ENCODE assay signal across 15 cellular contexts in the genomic region with DNA sequence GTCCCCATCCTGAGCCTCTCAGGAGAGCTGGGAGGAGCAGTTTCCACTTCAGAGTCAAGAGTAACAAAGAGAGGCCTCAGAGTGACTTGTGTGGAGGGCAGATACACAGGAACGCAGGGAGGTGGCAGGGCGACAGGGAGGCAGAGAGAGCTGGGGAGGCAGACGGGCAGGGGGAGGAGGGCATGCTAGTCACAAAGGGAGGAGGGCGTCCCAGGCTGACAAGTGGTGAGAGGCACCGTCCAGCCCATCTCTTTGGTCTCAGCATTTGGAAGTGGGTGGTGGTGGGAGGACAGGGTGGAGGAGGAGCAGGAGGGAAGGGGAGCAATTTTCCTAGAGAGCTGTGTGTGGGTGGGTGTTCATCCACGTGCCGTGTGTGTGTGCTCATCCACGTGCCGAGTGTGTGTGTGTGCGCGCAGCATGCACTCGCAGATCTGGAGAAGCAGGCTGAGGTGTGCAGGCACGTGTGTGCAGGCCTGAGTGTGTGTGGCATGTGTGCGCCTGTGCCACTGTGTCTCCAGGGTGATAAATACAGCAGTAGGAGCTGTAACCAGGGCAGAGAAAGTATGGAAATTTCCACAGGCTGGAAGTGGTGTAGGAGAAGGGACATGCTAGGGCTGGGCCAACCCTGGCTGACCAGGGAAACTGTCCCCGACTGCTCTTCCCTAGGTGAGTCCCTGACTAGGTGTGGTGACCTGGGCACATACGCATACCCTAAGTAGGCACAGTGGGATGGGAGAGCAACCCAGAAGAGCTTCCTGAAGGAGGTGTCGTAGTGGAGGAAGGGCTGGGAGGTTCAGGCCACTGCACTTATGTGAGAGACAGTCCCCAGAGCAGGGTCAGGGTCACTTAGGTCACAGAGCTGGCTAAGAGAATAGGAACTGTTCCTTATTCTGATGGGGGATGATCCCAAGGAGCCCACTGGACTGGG. TPM values are rescaled to one million over a fixed set of nuclear protein-coding genes. Genes with fewer than 3 reads are reported as not detected.
DNase-seq lines count a peak whose midpoint lies in the region; ATAC-seq and TF ChIP-seq lines count a peak whose summit lies in the region.
"Had no signal": no experiment of that assay in that cellular context is flagged by ENCODE, and none has a peak within 500 bp of the region (broad histone marks: within the 10 kb centered on the region; RNA-seq: fewer than 3 reads in every experiment).

No MANE protein-coding gene starts in this region.

- POLR2A ChIA-PET in CD8-positive, alpha-beta T cell (lab: Charles Lee): interaction anchor here (0.7 to 1.3 kb wide), 2 partner anchors 13 to 79 kb away, joined by 3 read pairs; no protein-coding TSS in a partner anchor
- POLR2A ChIA-PET in IMR-90 (lab: Charles Lee; ENCODE audit: unreplicated experiment): no interaction called here

- no peak for ATAC-seq in CD8-positive, alpha-beta T cell
- ATAC-seq in IMR-90 (ENCODE audit: low read depth) (no peak), GM19023 (IDR thresholded peaks at IDR 0.05; ENCODE audit: unreplicated experiment) (no peak)
- ATAC-seq: stimulated activated memory B cell treated with anti-CD40 and anti-IgM and Interleukin-4, amounts not matched to agents 10 μg/mL and 1 μg/mL and 100 μg/mL, for 72 hours had no signal

- intact Hi-C loops in CD8-positive, alpha-beta T cell (cut with DNase I, micrococcal nuclease): no loop called here
- intact Hi-C loops in IMR-90 (cut with micrococcal nuclease) (no loop called here), dorsolateral prefrontal cortex (cut with DNase I) (loop anchor here (2.0 to 5.0 kb wide), 6 partner anchors 34 to 209 kb away; no protein-coding TSS in a partner anchor)

- no peak overlapping the region for H2AK9ac ChIP-seq in IMR-90 (replicated peaks; ENCODE audit: low read depth, low read length, poor library complexity)

- no peak overlapping the region for H2AFZ ChIP-seq in IMR-90 (replicated peaks; ENCODE audit: low read length, poor library complexity)

- H3K23ac ChIP-seq in IMR-90 (ENCODE audit: low read depth, low read length): no peak overlapping the region

- no peaks in the 10 kb centered on the region for H3K9me1 ChIP-seq in IMR-90 (ENCODE audit: insufficient read depth, low read length)

- no peak overlapping the region for H3K4me3 ChIP-seq in CD8-positive, alpha-beta T cell (ENCODE audit: low read depth, low read length)
- H3K4me3 ChIP-seq in IMR-90 (ENCODE audit: insufficient read depth, low read depth, low read length) (no peak overlapping the region), dorsolateral prefrontal cortex (no peak overlapping the region)
- H3K4me3 ChIP-seq: BLaER1 treated with 17β-estradiol and CSF1 and Interleukin-3, amounts not matched to agents 10 nM and 100 nM; prostate gland; SJCRH30 had no signal

- no peak overlapping the region for H2BK5ac ChIP-seq in IMR-90 (ENCODE audit: low read depth, low read length, poor library complexity, severe bottlenecking)

- BruUV-seq in IMR-90 (replicated peaks; lab: Mats Ljungman, UMichigan): no TSS peak

- no peak overlapping the region for H3K4me2 ChIP-seq in IMR-90 (ENCODE audit: low read depth, low read length)
- H3K4me2 ChIP-seq: BLaER1 treated with 17β-estradiol and CSF1 and Interleukin-3, amounts not matched to agents 10 nM and 100 nM had no signal

- H4K91ac ChIP-seq in IMR-90 (ENCODE audit: insufficient read depth, low read depth, low read length): no peak overlapping the region

- H3K27ac Mint-ChIP-seq in CD8-positive, alpha-beta T cell: peak overlapping the region; percentile 27
- H3K27ac Mint-ChIP-seq in nephron progenitor cell: peak overlapping the region; percentile 71
- H3K27ac Mint-ChIP-seq: stimulated activated memory B cell treated with anti-CD40 and anti-IgM and Interleukin-4, amounts not matched to agents 10 μg/mL and 1 μg/mL and 100 μg/mL, for 72 hours had no signal

- H4K20me1 ChIP-seq in IMR-90 (ENCODE audit: insufficient read depth, low read length): peaks cover 46% of the 10 kb centered on the region

- no peak overlapping the region for H3K18ac ChIP-seq in IMR-90 (ENCODE audit: low read depth, low read length)

- no peaks in the 10 kb centered on the region for H3K27me3 ChIP-seq in CD8-positive, alpha-beta T cell (ENCODE audit: insufficient read depth, low read length)
- H3K27me3 ChIP-seq in IMR-90 (ENCODE audit: control insufficient read depth, insufficient read depth, low read length) (peaks cover 25% of the 10 kb centered on the region), dorsolateral prefrontal cortex (peaks cover 0 to 4% (median 0%) of the 10 kb centered on the region in 45 donors)
- H3K27me3 ChIP-seq: SJCRH30 had no signal

- H3K14ac ChIP-seq in IMR-90 (replicated peaks; ENCODE audit: low read depth, low read length): no peak overlapping the region

- H3K36me3 Mint-ChIP-seq in CD8-positive, alpha-beta T cell: peaks cover 8% of the 10 kb centered on the region
- H3K36me3 Mint-ChIP-seq in nephron progenitor cell (ENCODE audit: low read depth): no peaks in the 10 kb centered on the region

- H3K27me3 Mint-ChIP-seq in CD8-positive, alpha-beta T cell (ENCODE audit: low read depth): no peaks in the 10 kb centered on the region
- peaks cover 34% of the 10 kb centered on the region for H3K27me3 Mint-ChIP-seq in nephron progenitor cell (ENCODE audit: low read depth, poor library complexity)

- DNase-seq in CD8-positive, alpha-beta T cell: peak in 1 of 7 experiments; percentile 7
- DNase-seq in IMR-90: no peak
- DNase-seq in dorsolateral prefrontal cortex: peak; percentile 12 to 91 (median 69)
- DNase-seq in nephron progenitor cell: no peak
- no peak for DNase-seq in foreskin melanocyte
- DNase-seq in H4 (ENCODE audit: low spot score): no peak
- no peak for DNase-seq in midbrain (lab: John Stamatoyannopoulos, UW)
- DNase-seq: activated CD8-positive, alpha-beta memory T cell treated with anti-CD3 and anti-CD28 coated beads, Interleukin-2, amount 50 U/mL, for 4 hours; NCI-H1105; NCI-H526 treated with DMSO at 0.1 percent for 48 hours; SJCRH30 had no signal

- H3K9me3 ChIP-seq in CD8-positive, alpha-beta T cell (ENCODE audit: low read length): no peaks in the 10 kb centered on the region
- no peaks in the 10 kb centered on the region for H3K9me3 ChIP-seq in IMR-90 (ENCODE audit: control insufficient read depth, insufficient read depth, low read length)
- H3K9me3 ChIP-seq: BLaER1 treated with 17β-estradiol and CSF1 and Interleukin-3, amounts not matched to agents 10 nM and 100 nM; prostate gland; SJCRH30 had no signal

- peaks cover 18% of the 10 kb centered on the region for H3K4me1 Mint-ChIP-seq in CD8-positive, alpha-beta T cell (ENCODE audit: low read depth)
- peaks cover 18% of the 10 kb centered on the region for H3K4me1 Mint-ChIP-seq in nephron progenitor cell

- no peak overlapping the region for H3K56ac ChIP-seq in IMR-90 (ENCODE audit: extremely low read depth, insufficient read depth, low read length)

- 52% methylated on average over 13 of the region's 17 CpGs; no CpG with 5 or more reads in 1 of the 2 experiments for WGBS in IMR-90 (ENCODE audit: extremely low coverage in 2 of 2, insufficient read length in 1 of 2), 2 experiments

- H3K79me1 ChIP-seq in IMR-90 (ENCODE audit: low read depth in 1 of 2, low read length in 2 of 2): no peaks in the 10 kb centered on the region; a peak in 1 of 4 replicates

- dilution Hi-C loops in IMR-90 (cut with HindIII; ENCODE audit: low sequenced_read_pairs, unreplicated experiment): no loop called here

- in situ Hi-C loops in IMR-90 (cut with MboI; ENCODE audit: low sequenced_read_pairs): loop anchor here (5.0 kb wide), 1 partner anchor 94 kb away; no protein-coding TSS in a partner anchor

- no peak overlapping the region for H2AK5ac ChIP-seq in IMR-90 (ENCODE audit: low read depth, low read length)

- no peak for TF ChIP-seq RAD21 in IMR-90 (IDR thresholded peaks at IDR 0.05; ENCODE audit: low read length)

- peaks cover 8% of the 10 kb centered on the region for H3K4me1 ChIP-seq in CD8-positive, alpha-beta T cell (ENCODE audit: insufficient read depth, low read length)
- peaks cover 2% of the 10 kb centered on the region; the same call in 1 of the 2 replicates for H3K4me1 ChIP-seq in IMR-90 (ENCODE audit: control insufficient read depth, insufficient read depth, low read length)
- H3K4me1 ChIP-seq: prostate gland had no signal

- no peak overlapping the region for H3K4ac ChIP-seq in IMR-90 (ENCODE audit: low read depth, low read length)

- H2BK15ac ChIP-seq in IMR-90 (ENCODE audit: low read depth, low read length): no peak overlapping the region

- CTCF ChIA-PET in CD8-positive, alpha-beta T cell (lab: Charles Lee): interaction anchor here (1.0 to 4.9 kb wide), 5 partner anchors 10 to 496 kb away, joined by 3 to 38 read pairs (median 7); no protein-coding TSS in a partner anchor
- CTCF ChIA-PET in IMR-90 (lab: Yijun Ruan, JAX): interaction anchor here (1.0 kb wide), 1 partner anchor 210 kb away, joined by 3 read pairs; no protein-coding TSS in a partner anchor

- no peak overlapping the region for H3K4me3 Mint-ChIP-seq in CD8-positive, alpha-beta T cell
- H3K4me3 Mint-ChIP-seq in nephron progenitor cell: no peak overlapping the region
- H3K4me3 Mint-ChIP-seq: stimulated activated memory B cell treated with anti-CD40 and anti-IgM and Interleukin-4, amounts not matched to agents 10 μg/mL and 1 μg/mL and 100 μg/mL, for 72 hours had no signal

- no peaks in the 10 kb centered on the region for H3K9me3 Mint-ChIP-seq in CD8-positive, alpha-beta T cell
- no peaks in the 10 kb centered on the region for H3K9me3 Mint-ChIP-seq in nephron progenitor cell
- H3K9me3 Mint-ChIP-seq: stimulated activated memory B cell treated with anti-CD40 and anti-IgM and Interleukin-4, amounts not matched to agents 10 μg/mL and 1 μg/mL and 100 μg/mL, for 72 hours had no signal

- H2BK20ac ChIP-seq in IMR-90 (ENCODE audit: low read depth, low read length): no peak overlapping the region

- no peak overlapping the region for H2BK120ac ChIP-seq in IMR-90 (ENCODE audit: low read depth, low read length)

- no peak overlapping the region for H4K5ac ChIP-seq in IMR-90 (ENCODE audit: low read depth, low read length)

- TF ChIP-seq POLR2A in IMR-90 (IDR thresholded peaks at IDR 0.05; ENCODE audit: low read depth, low read length): no peak

- H4K8ac ChIP-seq in IMR-90 (ENCODE audit: low read depth in 2 of 2, low read length in 2 of 2): no peak overlapping the region

- H3K9ac ChIP-seq in IMR-90 (ENCODE audit: low read depth, low read length): no peak overlapping the region
- H3K9ac ChIP-seq: BLaER1 treated with 17β-estradiol and CSF1 and Interleukin-3, amounts not matched to agents 10 nM and 100 nM had no signal

- peaks cover 7% of the 10 kb centered on the region for H3K36me3 ChIP-seq in CD8-positive, alpha-beta T cell (ENCODE audit: insufficient read depth, low read length)
- peaks cover 8% of the 10 kb centered on the region for H3K36me3 ChIP-seq in IMR-90 (ENCODE audit: control insufficient read depth, insufficient read depth, low read length)
- H3K36me3 ChIP-seq: prostate gland, SJCRH30 had no signal

- H3K27ac ChIP-seq in CD8-positive, alpha-beta T cell (ENCODE audit: low read depth, low read length): no peak overlapping the region
- H3K27ac ChIP-seq in IMR-90 (ENCODE audit: insufficient read depth, low read length): no peak overlapping the region
- peak overlapping the region in 56 of 59 donors; percentile 6 to 90 (median 74) for H3K27ac ChIP-seq in dorsolateral prefrontal cortex
- H3K27ac ChIP-seq: BLaER1 treated with 17β-estradiol and CSF1 and Interleukin-3, amounts not matched to agents 10 nM and 100 nM; prostate gland; SJCRH30 had no signal

- TF ChIP-seq CTCF in CD8-positive, alpha-beta T cell (IDR thresholded peaks at IDR 0.05): no peak
- TF ChIP-seq CTCF in IMR-90 (conservative IDR thresholded peaks at IDR 0.05; ENCODE audit: low read depth, low read length) (no peak), dorsolateral prefrontal cortex (IDR thresholded peaks at IDR 0.05 in 54 of 56, conservative IDR thresholded peaks at IDR 0.05 in 2 of 56; ENCODE audit: low read depth in 1 of 56, partially characterized antibody in 56 of 56) (no peak), nephron progenitor cell (IDR thresholded peaks at IDR 0.05) (no peak)

RNA-seq across cellular contexts. Expression of a gene that starts 7.3 kb away (rescaled TPM):
- 1 to 10 TPM; 3.8 to 4.2 TPM for total RNA-seq in CD8-positive, alpha-beta T cell
- total RNA-seq in IMR-90 (2012; rRNA removed) (not detected in 2 replicates), dorsolateral prefrontal cortex (100 to 1,000 TPM in 119 of 120 experiments, 10 to 100 TPM in 1; 92.8 to 412 (median 240) TPM)
- 0.02 and 0.06 TPM in 2 replicates for polyA plus RNA-seq in IMR-90 (2012; rRNA removed)
- polyA plus RNA-seq in IMR-90 (2012; cell fraction: cytosol; rRNA removed): 0.01 and 0.22 TPM in 2 replicates
- 0.17 and 0.21 TPM in 2 replicates for polyA plus RNA-seq in IMR-90 (2012; cell fraction: nucleus; rRNA removed; ENCODE audit: low replicate concordance)
- total RNA-seq in H4 (2014; rRNA removed; shearing (Covaris generic)): 2.6 and 3.0 TPM in 2 replicates

Comparison
In these comparisons a context has a peak if more than half of its experiments do, and no peak if none do; other contexts are left out.
1. DNase-seq: peak in dorsolateral prefrontal cortex (10 of 10); none in IMR-90 (single experiment), nephron progenitor cell (single experiment), foreskin melanocyte (single experiment), H4 (single experiment) and midbrain (single experiment).
2. H3K27ac ChIP-seq: peak in dorsolateral prefrontal cortex (56 of 59); none in CD8-positive, alpha-beta T cell (single experiment) and IMR-90 (single experiment).
3. RNA of a gene that starts 7.3 kb away (total RNA-seq): 92.8 to 412 TPM in dorsolateral prefrontal cortex; 3.8 to 4.2 TPM in CD8-positive, alpha-beta T cell, 2.6 to 3.0 TPM in H4 and not detected in IMR-90; every median in the first group is over 10 times any median in the second.
4. intact Hi-C loops: an anchor here in dorsolateral prefrontal cortex (2.0 to 5.0 kb wide); none called in CD8-positive, alpha-beta T cell and IMR-90.